In the genomic region with DNA sequence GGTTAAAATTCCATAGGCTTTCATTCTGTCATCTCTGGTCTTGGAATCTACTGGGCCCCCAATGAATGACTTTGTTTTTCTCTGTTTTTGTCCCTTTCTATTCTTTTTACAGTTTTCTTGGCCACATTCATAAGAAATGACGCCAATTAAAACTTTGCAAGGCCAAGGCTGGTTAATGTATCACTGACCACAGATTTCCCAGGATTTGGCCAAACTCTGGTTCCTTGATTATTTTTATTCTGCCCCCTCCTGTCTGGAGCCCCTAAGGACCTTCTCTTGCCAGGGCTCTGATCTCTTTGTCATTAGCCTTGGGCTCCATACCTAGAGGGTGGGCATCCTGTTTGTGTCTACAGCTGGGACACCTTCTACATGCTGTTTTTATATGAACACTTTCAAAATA, we compare ENCODE assay signal across 15 cellular contexts.
"Had no signal": no experiment of that assay in that cellular context is flagged by ENCODE, and none has a peak within 500 bp of the region (broad histone marks: within the 10 kb centered on the region; RNA-seq: fewer than 3 reads in every experiment).

No MANE protein-coding gene starts in this region.

- DNase-seq: activated CD4-positive, alpha-beta T cell treated with anti-CD3 and anti-CD28 coated beads, Interleukin-2, amount 50 U/mL, for 1 hour; activated CD4-positive, CD25-positive, alpha-beta regulatory T cell; activated naive CD4-positive, alpha-beta T cell treated with anti-CD3 and anti-CD28 coated beads, Interleukin-2, amount 50 U/mL, for 16 hours; activated T-cell treated with anti-CD3 and anti-CD28 coated beads for 4 hours; central memory CD4-positive, alpha-beta T cell; cortex of kidney; effector memory CD4-positive, alpha-beta T cell; hypothalamus; left colon; natural killer cell; SIG-M5; small intestine; T-helper 2 cell had no signal

- ATAC-seq: activated T-helper 17 cell treated with anti-CD3 and anti-CD28 coated beads, Interleukin-2, amount 50 U/mL, for 72 hours; left colon; natural killer cell; stimulated activated memory B cell treated with anti-CD40 and anti-IgM and Interleukin-4, amounts not matched to agents 10 μg/mL and 1 μg/mL and 100 μg/mL, for 72 hours had no signal
